ENCODE assay signal across 25 cellular contexts in genomic region chr3:17149744-17150143, GRCh38.
"Had no signal": no experiment of that assay in that cellular context is flagged by ENCODE, and none has a peak within 500 bp of the region (broad histone marks: within the 10 kb centered on the region; RNA-seq: fewer than 3 reads in every experiment).

No MANE protein-coding gene starts in this region.

- ATAC-seq: left cardiac atrium; left lung; lower lobe of right lung; right lobe of liver; stimulated activated memory B cell treated with anti-CD40 and anti-IgM and Interleukin-4, amounts not matched to agents 10 μg/mL and 1 μg/mL and 100 μg/mL, for 72 hours; stimulated activated naive CD8-positive, alpha-beta T cell treated with anti-CD3 and anti-CD28 coated beads, Interleukin-15, amount 100 ng/mL, for 72 hours had no signal

- H3K9me3 Mint-ChIP-seq: neural crest cell had no signal

- H3K4me1 Mint-ChIP-seq: mesothelial cell of epicardium, nephron, neural crest cell had no signal

- DNase-seq: hypothalamus; immature natural killer cell; islet precursor cell; left cardiac atrium; left lung; lower lobe of right lung; mammary epithelial cell; mesenchymal stem cell; naive B cell; ovary; stimulated activated CD4-positive, alpha-beta T cell treated with anti-CD3 and anti-CD28 coated beads, Interleukin-1b, Interleukin-23, amount 100 ng/mL, for 48 hours; stimulated activated CD4-positive, alpha-beta T cell treated with anti-CD3 and anti-CD28 coated beads, Interleukin-2, amount 100 ng/mL, for 48 hours; stimulated activated CD4-positive, alpha-beta T cell treated with anti-CD3 and anti-CD28 coated beads, Interleukin-4, amount 100 ng/mL, for 4 hours; stimulated activated naive CD4-positive, alpha-beta T cell treated with Interleukin-2 at 50 U/mL for 16 hours; stimulated activated naive CD8-positive, alpha-beta T cell treated with anti-CD3 and anti-CD28 coated beads, Interleukin-15, amount 100 ng/mL, for 72 hours; substantia nigra; uterus had no signal

- H3K27ac Mint-ChIP-seq: mesothelial cell of epicardium; nephron; progenitor cell of endocrine pancreas; stimulated activated naive CD8-positive, alpha-beta T cell treated with anti-CD3 and anti-CD28 coated beads, Interleukin-15, amount 100 ng/mL, for 72 hours; type B pancreatic cell had no signal

- H3K9me3 ChIP-seq: neutrophil had no signal

- H3K27me3 Mint-ChIP-seq: naive B cell; progenitor cell of endocrine pancreas; stimulated activated memory B cell treated with anti-CD40 and anti-IgM and Interleukin-4, amounts not matched to agents 10 μg/mL and 1 μg/mL and 100 μg/mL, for 72 hours; stimulated activated naive CD8-positive, alpha-beta T cell treated with anti-CD3 and anti-CD28 coated beads, Interleukin-15, amount 100 ng/mL, for 72 hours; type B pancreatic cell had no signal

- H3K4me3 Mint-ChIP-seq: mesothelial cell of epicardium; nephron; neural crest cell; stimulated activated memory B cell treated with anti-CD40 and anti-IgM and Interleukin-4, amounts not matched to agents 10 μg/mL and 1 μg/mL and 100 μg/mL, for 72 hours; type B pancreatic cell had no signal
